In genomic region chr22:48057116-48057835, GRCh38 we compare ENCODE assay signal across 16 cellular contexts.
A peak's percentile ranks its signal among the peaks of the same experiment; 100 is the strongest.
DNase-seq lines count a peak whose midpoint lies in the region; ATAC-seq, FAIRE-seq and TF ChIP-seq lines count a peak whose summit lies in the region.
"Had no signal": no experiment of that assay in that cellular context is flagged by ENCODE, and none has a peak within 500 bp of the region (broad histone marks: within the 10 kb centered on the region; RNA-seq: fewer than 3 reads in every experiment).

No MANE protein-coding gene starts in this region.

- H3K18ac ChIP-seq in H1 (ENCODE audit: extremely low read depth, low read length) = no peak overlapping the region

- H3K79me1 ChIP-seq in H1 (ENCODE audit: low read depth, low read length) = no peaks in the 10 kb centered on the region

- no peak overlapping the region for H2BK120ac ChIP-seq in H1 (replicated peaks; ENCODE audit: low read depth, low read length)

- no peak for TF ChIP-seq POLR2A in H1 (IDR thresholded peaks at IDR 0.05; ENCODE audit: control extremely low read depth in 1 of 2, low read depth in 2 of 2, low read length in 2 of 2)

- no peaks in the 10 kb centered on the region for H3K36me3 ChIP-seq in H1 (ENCODE audit: control insufficient read depth in 2 of 4, insufficient read depth in 4 of 4, low read length in 3 of 4)
- no peaks in the 10 kb centered on the region for H3K36me3 ChIP-seq in neural progenitor cell
- H3K36me3 ChIP-seq in effector memory CD4-positive, alpha-beta T cell (ENCODE audit: control insufficient read depth, insufficient read depth, low read length) = no peaks in the 10 kb centered on the region
- H3K36me3 ChIP-seq: BLaER1 had no signal

- H3K9ac ChIP-seq in H1 (replicated peaks in 1 of 4; ENCODE audit: extremely low read depth in 1 of 4, low read depth in 3 of 4, low read length in 3 of 4) (no peak overlapping the region), neural progenitor cell (no peak overlapping the region)
- H3K9ac ChIP-seq: BLaER1 had no signal

- no peak overlapping the region for H3K56ac ChIP-seq in H1 (replicated peaks; ENCODE audit: insufficient read length, low read depth, low read length)

- peaks cover 10% of the 10 kb centered on the region for H3K27me3 Mint-ChIP-seq in neural progenitor cell (ENCODE audit: insufficient read depth, low read depth)

- TF ChIP-seq CTCF in H1 (IDR thresholded peaks at IDR 0.05; ENCODE audit: control extremely low read depth in 1 of 3, insufficient read depth in 1 of 3, low read depth in 1 of 3, low read length in 3 of 3) (no peak), neural progenitor cell (IDR thresholded peaks at IDR 0.05) (no peak)

- H3K4ac ChIP-seq in H1 (replicated peaks; ENCODE audit: insufficient read length, low read depth, low read length) = no peak overlapping the region

- no peak overlapping the region for H4K91ac ChIP-seq in H1 (replicated peaks; ENCODE audit: insufficient read length, low read length)

- no peak overlapping the region for H3K4me3 Mint-ChIP-seq in neural progenitor cell
- H3K4me3 Mint-ChIP-seq: CD8-positive, alpha-beta memory T cell had no signal

- CTCF ChIA-PET in H1 (lab: Charles Lee; ENCODE audit: partially characterized antibody) = no interaction called here

- H4K5ac ChIP-seq in H1 (ENCODE audit: insufficient read length, low read depth, low read length) = no peak overlapping the region

- TF ChIP-seq RAD21 in H1 (IDR thresholded peaks at IDR 0.05 in 1 of 2, conservative IDR thresholded peaks at IDR 0.05 in 1 of 2; ENCODE audit: low read depth in 2 of 2, low read length in 2 of 2) = no peak

- H4K20me1 ChIP-seq in H1 (replicated peaks in 1 of 2; ENCODE audit: control insufficient read depth in 1 of 2, insufficient read depth in 2 of 2, low read length in 2 of 2) (peaks cover 0 to 7% of the 10 kb centered on the region in 2 experiments), neural progenitor cell (ENCODE audit: low read depth) (no peaks in the 10 kb centered on the region)
- H4K20me1 ChIP-seq: BLaER1 had no signal

- H3K23me2 ChIP-seq in H1 (ENCODE audit: low read depth, low read length) = peaks cover 8% of the 10 kb centered on the region; the same call in 1 of the 2 replicates

- H2BK20ac ChIP-seq in H1 (ENCODE audit: low read length) = no peak overlapping the region

- H3K27ac ChIP-seq in H1 (ENCODE audit: low read depth, low read length) (no peak overlapping the region), neural progenitor cell (no peak overlapping the region)
- H3K27ac ChIP-seq in effector memory CD4-positive, alpha-beta T cell (ENCODE audit: insufficient read depth, low read length, poor library complexity, severe bottlenecking) = no peak overlapping the region
- H3K27ac ChIP-seq: 22Rv1, BLaER1 had no signal

- no peak for FAIRE-seq in H1 (lab: Jason Lieb, UNC)
- FAIRE-seq: GM18507, GM19239, H54, K562 had no signal

- H3K27ac Mint-ChIP-seq in neural progenitor cell = peak overlapping the region; percentile 61
- H3K27ac Mint-ChIP-seq: CD8-positive, alpha-beta memory T cell had no signal

- H3K9me3 ChIP-seq in H1 (ENCODE audit: insufficient read depth in 2 of 2, low read depth in 1 of 2, low read length in 1 of 2) (peaks cover 3 to 4% of the 10 kb centered on the region in 2 experiments; a peak in 2 of 4 replicates), neural progenitor cell (ENCODE audit: low read depth) (no peaks in the 10 kb centered on the region)
- no peaks in the 10 kb centered on the region for H3K9me3 ChIP-seq in effector memory CD4-positive, alpha-beta T cell (ENCODE audit: control insufficient read depth, low read length)
- H3K9me3 ChIP-seq: BLaER1, Caco-2 had no signal

- no peak overlapping the region; the same call in 1 of the 2 replicates for H2BK5ac ChIP-seq in H1 (ENCODE audit: low read depth, low read length)

- H3F3A ChIP-seq in neural progenitor cell (ENCODE audit: low read depth) = no peaks in the 10 kb centered on the region

- no peak overlapping the region for H3K23ac ChIP-seq in H1 (ENCODE audit: insufficient read length)

- TF ChIP-seq EP300 in H1 (IDR thresholded peaks at IDR 0.05; ENCODE audit: borderline replicate concordance in 1 of 2, low read depth in 2 of 2, low read length in 2 of 2) = no peak

- WGBS in H1 (ENCODE audit: extremely low coverage in 1 of 2, insufficient coverage in 1 of 2, insufficient read length in 1 of 2, insufficient replicate concordance in 2 of 2, low coverage in 1 of 2, low lambda C conversion rate in 2 of 2, missing lambda C conversion rate in 1 of 2), 2 experiments = 92% methylated on average over 22 of the region's 22 CpGs; no CpG with 5 or more reads in 1 of the 2 experiments

- H3K27me3 ChIP-seq in H1 (replicated peaks in 1 of 4; ENCODE audit: control insufficient read depth in 3 of 4, extremely low read depth in 1 of 4, insufficient read depth in 3 of 4, low read length in 3 of 4) = no peaks in the 10 kb centered on the region
- H3K27me3 ChIP-seq in neural progenitor cell = no peaks in the 10 kb centered on the region
- H3K27me3 ChIP-seq in effector memory CD4-positive, alpha-beta T cell (replicated peaks; ENCODE audit: control insufficient read depth, insufficient read depth, low read length, poor library complexity, severe bottlenecking) = no peaks in the 10 kb centered on the region
- H3K27me3 ChIP-seq: BLaER1 had no signal

- H3K79me2 ChIP-seq in H1 (ENCODE audit: control insufficient read depth in 1 of 2, insufficient read depth in 2 of 2, low read length in 2 of 2) = no peaks in the 10 kb centered on the region
- H3K79me2 ChIP-seq in neural progenitor cell (ENCODE audit: low read depth) = no peaks in the 10 kb centered on the region

- no peaks in the 10 kb centered on the region for H3K36me3 Mint-ChIP-seq in neural progenitor cell

- H2AFZ ChIP-seq in H1 (ENCODE audit: low read length) (no peak overlapping the region), neural progenitor cell (replicated peaks) (no peak overlapping the region)

- 0 out of 2 replicates have a peak overlapping the region, but pooled peaks have one; percentile 39 for H2BK12ac ChIP-seq in H1 (ENCODE audit: low read depth, low read length)

- no peak overlapping the region; the same call in 1 of the 2 replicates for H4K8ac ChIP-seq in H1 (ENCODE audit: extremely low read depth, insufficient read depth, low read length)

- ATAC-seq in HG03039 (IDR thresholded peaks at IDR 0.05; ENCODE audit: unreplicated experiment) (no peak), GM21390 (IDR thresholded peaks at IDR 0.05; ENCODE audit: unreplicated experiment) (no peak)
- ATAC-seq: K562 had no signal

- H3K4me2 ChIP-seq in H1 (ENCODE audit: insufficient read depth in 1 of 2, low read depth in 2 of 2, low read length in 2 of 2) (no peak overlapping the region), neural progenitor cell (no peak overlapping the region)
- H3K4me2 ChIP-seq: BLaER1 had no signal

- no peaks in the 10 kb centered on the region for H3K9me3 Mint-ChIP-seq in neural progenitor cell

- no peak overlapping the region; the same call in 1 of the 2 replicates for H2BK15ac ChIP-seq in H1 (ENCODE audit: low read length)

- POLR2A ChIA-PET in H1 (lab: Charles Lee; ENCODE audit: partially characterized antibody) = no interaction called here

- no peak overlapping the region for H2AK5ac ChIP-seq in H1 (ENCODE audit: low read depth, low read length)

- no peak overlapping the region for H3K14ac ChIP-seq in H1 (ENCODE audit: insufficient read length)

- DNase-seq in NCI-H524 (lab: John Stamatoyannopoulos, UW) (peak; percentile 54 to 84), NCI-H524 treated with DMSO at 0.1 percent for 48 hours (lab: John Stamatoyannopoulos, UW) (no peak), H1 (ENCODE audit: low read depth in 1 of 2, low spot score in 2 of 2) (no peak), neural progenitor cell (ENCODE audit: low spot score) (no peak), medulla oblongata (ENCODE audit: extremely low spot score) (no peak)
- DNase-seq in effector memory CD4-positive, alpha-beta T cell = no peak
- DNase-seq: Caco-2; CD8-positive, alpha-beta memory T cell had no signal

- peaks cover 10% of the 10 kb centered on the region for H3K4me1 Mint-ChIP-seq in neural progenitor cell
- H3K4me1 Mint-ChIP-seq: CD8-positive, alpha-beta memory T cell had no signal

- no peaks in the 10 kb centered on the region for H3K4me1 ChIP-seq in H1 (replicated peaks in 1 of 4; ENCODE audit: control insufficient read depth in 3 of 4, insufficient read depth in 4 of 4, low read length in 3 of 4)
- no peaks in the 10 kb centered on the region for H3K4me1 ChIP-seq in neural progenitor cell
- H3K4me1 ChIP-seq in effector memory CD4-positive, alpha-beta T cell (ENCODE audit: control insufficient read depth, insufficient read depth, low read length, poor library complexity, severe bottlenecking) = no peaks in the 10 kb centered on the region
- H3K4me1 ChIP-seq: Caco-2 had no signal

- H3K4me3 ChIP-seq in H1 (ENCODE audit: extremely low read depth in 1 of 4, insufficient read depth in 2 of 4, low read depth in 3 of 4, low read length in 4 of 4) (no peak overlapping the region), neural progenitor cell (no peak overlapping the region)
- H3K4me3 ChIP-seq in effector memory CD4-positive, alpha-beta T cell (ENCODE audit: insufficient read depth, low read depth, low read length, poor library complexity, severe bottlenecking) = no peak overlapping the region
- H3K4me3 ChIP-seq: BLaER1, K562 had no signal

TF ChIP-seq in H1, 55 proteins besides CTCF, POLR2A, EP300 and RAD21 (continues in another document):
- TF ChIP-seq FOSL1 (IDR thresholded peaks at IDR 0.05; ENCODE audit: insufficient read depth, low read depth, low read length) (no peak), SUZ12 (IDR thresholded peaks at IDR 0.05; ENCODE audit: low read length) (no peak), SRF (IDR thresholded peaks at IDR 0.05; ENCODE audit: low read depth, low read length) (no peak), JUN (IDR thresholded peaks at IDR 0.05; ENCODE audit: low read depth, low read length) (no peak), KDM4A (IDR thresholded peaks at IDR 0.05; ENCODE audit: low read depth, low read length, severe bottlenecking) (no peak), TBP (IDR thresholded peaks at IDR 0.05; ENCODE audit: low read depth, low read length) (no peak)

Comparison
In these comparisons a context has a peak if more than half of its experiments do, and no peak if none do; other contexts are left out.
1. DNase-seq: peak in NCI-H524 (2 of 2); none in NCI-H524 treated with DMSO at 0.1 percent for 48 hours (single experiment), H1 (0 of 2), neural progenitor cell (single experiment), medulla oblongata (single experiment) and effector memory CD4-positive, alpha-beta T cell (0 of 3).